20 cellular contexts compared by ENCODE assay signal in the genomic region with DNA sequence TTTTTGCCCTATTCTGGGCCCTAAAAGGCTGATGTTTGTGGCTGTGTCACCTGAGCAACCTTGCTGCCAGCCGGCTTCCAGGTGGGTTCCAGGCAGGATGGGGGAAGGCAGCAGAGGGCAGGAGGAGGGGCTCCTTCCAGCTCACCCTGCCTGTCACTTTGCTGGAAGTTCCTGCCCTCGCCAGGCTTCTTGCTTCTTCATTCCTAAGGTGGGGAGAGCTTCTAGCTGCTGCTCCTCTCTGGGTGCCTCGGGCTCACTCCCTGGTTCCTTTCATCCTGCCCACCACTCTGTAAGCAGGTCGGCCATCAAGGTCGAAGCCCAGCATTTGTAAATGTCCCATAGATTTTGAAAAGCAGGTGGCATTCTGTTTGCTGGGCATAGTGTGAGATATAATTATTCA.
"Had no signal": no experiment of that assay in that cellular context is flagged by ENCODE, and none has a peak within 500 bp of the region (broad histone marks: within the 10 kb centered on the region; RNA-seq: fewer than 3 reads in every experiment).

No MANE protein-coding gene starts in this region.

- H3K4me1 Mint-ChIP-seq: activated CD4-positive, alpha-beta T cell treated with anti-CD3 and anti-CD28 coated beads, Interleukin-2, amount 10 ng/mL, durations not matched to agents 24 days and 14 days; activated naive CD8-positive, alpha-beta T cell treated with anti-CD3 and anti-CD28 coated beads, Interleukin-2, amount 50 U/mL, for 24 hours; central memory CD8-positive, alpha-beta T cell had no signal

- H3K27me3 Mint-ChIP-seq: activated CD8-positive, alpha-beta T cell treated with anti-CD3 and anti-CD28 coated beads for 36 hours; activated naive CD8-positive, alpha-beta T cell treated with anti-CD3 and anti-CD28 coated beads, Interleukin-2, amount 50 U/mL, for 24 hours had no signal

- H3K9me3 Mint-ChIP-seq: activated CD4-positive, alpha-beta T cell treated with anti-CD3 and anti-CD28 coated beads, Interleukin-2, amount 10 ng/mL, durations not matched to agents 24 days and 14 days; activated CD8-positive, alpha-beta T cell treated with anti-CD3 and anti-CD28 coated beads for 36 hours; activated naive CD4-positive, alpha-beta T cell treated with anti-CD3 and anti-CD28 coated beads for 36 hours; activated naive CD8-positive, alpha-beta T cell treated with anti-CD3 and anti-CD28 coated beads, Interleukin-2, amount 50 U/mL, for 24 hours; activated T-cell treated with anti-CD3 and anti-CD28 coated beads, Interleukin-2, amount 50 U/mL, for 4 hours; central memory CD8-positive, alpha-beta T cell; dendritic cell treated with granulocyte-macrophage colony-stimulating factor and Interleukin-4, amounts not matched to agents 40 ng/mL and 50 ng/mL, for 4 days; nephron had no signal

- H3K27me3 ChIP-seq: ascending aorta, tibial artery had no signal

- DNase-seq: activated CD4-positive, alpha-beta T cell treated with anti-CD3 and anti-CD28 coated beads, Interleukin-2, amount 10 ng/mL, durations not matched to agents 24 days and 14 days; activated CD8-positive, alpha-beta T cell treated with anti-CD3 and anti-CD28 coated beads for 36 hours; activated naive CD4-positive, alpha-beta T cell treated with anti-CD3 and anti-CD28 coated beads for 36 hours; activated naive CD8-positive, alpha-beta T cell treated with anti-CD3 and anti-CD28 coated beads, Interleukin-2, amount 50 U/mL, for 24 hours; activated T-cell treated with anti-CD3 and anti-CD28 coated beads, Interleukin-2, amount 50 U/mL, for 4 hours; effector memory CD4-positive, alpha-beta T cell; kidney glomerular epithelial cell; occipital lobe; retina; stimulated activated CD4-positive, alpha-beta T cell treated with anti-CD3 and anti-CD28 coated beads, Interleukin-12 subunit alpha, Interleukin-12 subunit beta, amount 100 ng/mL, for 4 hours; stimulated activated CD4-positive, alpha-beta T cell treated with anti-CD3 and anti-CD28 coated beads, Interleukin-2, amount 100 ng/mL, for 24 hours; stimulated activated naive CD8-positive, alpha-beta T cell treated with anti-CD3 and anti-CD28 coated beads, Interleukin-15, Interleukin-2, amounts not matched to agents 100 U/mL and 50 U/mL, for 24 hours; substantia nigra; T1000; tibial artery had no signal

- H3K36me3 Mint-ChIP-seq: mesothelial cell of epicardium had no signal

- H3K27ac ChIP-seq: ascending aorta, tibial artery had no signal

- H3K4me3 Mint-ChIP-seq: activated CD4-positive, alpha-beta T cell treated with anti-CD3 and anti-CD28 coated beads, Interleukin-2, amount 10 ng/mL, durations not matched to agents 24 days and 14 days; activated CD8-positive, alpha-beta T cell treated with anti-CD3 and anti-CD28 coated beads for 36 hours; activated naive CD4-positive, alpha-beta T cell treated with anti-CD3 and anti-CD28 coated beads for 36 hours; activated naive CD8-positive, alpha-beta T cell treated with anti-CD3 and anti-CD28 coated beads, Interleukin-2, amount 50 U/mL, for 24 hours; activated T-cell treated with anti-CD3 and anti-CD28 coated beads, Interleukin-2, amount 50 U/mL, for 4 hours; central memory CD8-positive, alpha-beta T cell; dendritic cell treated with granulocyte-macrophage colony-stimulating factor and Interleukin-4, amounts not matched to agents 40 ng/mL and 50 ng/mL, for 4 days; mesothelial cell of epicardium; nephron had no signal

- H3K9me3 ChIP-seq: ascending aorta, tibial artery had no signal

- H3K36me3 ChIP-seq: ascending aorta, tibial artery had no signal

- H3K4me3 ChIP-seq: ascending aorta, tibial artery had no signal

- ATAC-seq: activated CD8-positive, alpha-beta T cell treated with anti-CD3 and anti-CD28 coated beads for 36 hours; activated naive CD8-positive, alpha-beta T cell treated with anti-CD3 and anti-CD28 coated beads, Interleukin-2, amount 50 U/mL, for 24 hours; activated T-cell treated with anti-CD3 and anti-CD28 coated beads, Interleukin-2, amount 50 U/mL, for 4 hours; stimulated activated naive CD8-positive, alpha-beta T cell treated with anti-CD3 and anti-CD28 coated beads, Interleukin-15, Interleukin-2, amounts not matched to agents 100 U/mL and 50 U/mL, for 24 hours had no signal

- H3K27ac Mint-ChIP-seq: activated CD4-positive, alpha-beta T cell treated with anti-CD3 and anti-CD28 coated beads, Interleukin-2, amount 10 ng/mL, durations not matched to agents 24 days and 14 days; activated CD8-positive, alpha-beta T cell treated with anti-CD3 and anti-CD28 coated beads for 36 hours; activated naive CD4-positive, alpha-beta T cell treated with anti-CD3 and anti-CD28 coated beads for 36 hours; activated naive CD8-positive, alpha-beta T cell treated with anti-CD3 and anti-CD28 coated beads, Interleukin-2, amount 50 U/mL, for 24 hours; dendritic cell treated with granulocyte-macrophage colony-stimulating factor and Interleukin-4, amounts not matched to agents 40 ng/mL and 50 ng/mL, for 4 days; mesothelial cell of epicardium; nephron had no signal
